In genomic region chr3:13411186-13411860, GRCh38 we compare ENCODE assay signal across 1 cellular context.
TF ChIP-seq lines count a peak whose summit lies in the region.

No MANE protein-coding gene starts in this region.

TF ChIP-seq in K562, 482 proteins besides CTCF, POLR2A, EP300 and RAD21 (continued from another document):
- TF ChIP-seq GMEB1 (CRISPR knock-in tag; IDR thresholded peaks at IDR 0.05): no peak
- TF ChIP-seq HSF4 (CRISPR knock-in tag; IDR thresholded peaks at IDR 0.05; ENCODE audit: borderline replicate concordance): no peak
- TF ChIP-seq PRMT5 (CRISPR knock-in tag; IDR thresholded peaks at IDR 0.05): no peak
- no peak for TF ChIP-seq ZFX (CRISPR knock-in tag; IDR thresholded peaks at IDR 0.05)
- TF ChIP-seq ARHGAP35 (IDR thresholded peaks at IDR 0.05; ENCODE audit: partially characterized antibody): no peak
- TF ChIP-seq POLR2G (IDR thresholded peaks at IDR 0.05; ENCODE audit: low read depth, low read length): peak; percentile 61
- TF ChIP-seq ATF3 (IDR thresholded peaks at IDR 0.05): peak; percentile 33
- no peak for TF ChIP-seq ATF3 (CRISPR knock-in tag; conservative IDR thresholded peaks at IDR 0.05)
- TF ChIP-seq DNMT1 (IDR thresholded peaks at IDR 0.05): no peak
- TF ChIP-seq EHMT2 (IDR thresholded peaks at IDR 0.05): no peak
- no peak for TF ChIP-seq SFPQ (IDR thresholded peaks at IDR 0.05; ENCODE audit: low read depth, low read length)
- TF ChIP-seq ARNT (IDR thresholded peaks at IDR 0.05): no peak
- TF ChIP-seq PREB (CRISPR knock-in tag; IDR thresholded peaks at IDR 0.05): no peak
- TF ChIP-seq E2F3 (CRISPR knock-in tag; IDR thresholded peaks at IDR 0.05): no peak
- 0 out of 2 replicates have a peak, but pooled peaks have one; percentile 33 for TF ChIP-seq SUPT5H (IDR thresholded peaks at IDR 0.05)
- TF ChIP-seq POLR2AphosphoS5 (IDR thresholded peaks at IDR 0.05; ENCODE audit: control insufficient read depth, insufficient read depth, low read depth, low read length): 0 out of 2 replicates have a peak, but pooled peaks have one; percentile 27
